In the genomic region with DNA sequence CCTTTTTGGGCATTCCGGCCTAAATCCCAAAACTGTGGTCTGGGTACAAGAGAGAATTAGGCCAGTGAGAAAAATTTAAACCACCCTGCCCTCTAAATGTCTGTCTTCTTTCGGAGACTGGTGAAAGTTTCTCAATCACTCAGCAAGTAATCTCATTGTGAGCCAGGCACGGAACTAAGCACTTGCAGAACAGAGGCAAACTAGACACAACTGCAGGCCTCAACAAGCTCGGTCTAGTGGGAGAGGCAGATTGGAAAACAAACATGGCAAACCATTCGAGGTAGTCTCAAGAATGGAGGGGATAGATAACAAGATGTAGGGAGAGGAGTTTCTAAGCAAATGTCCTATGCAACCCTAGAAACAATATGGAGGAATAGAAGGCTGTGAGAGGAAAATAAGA, we compare ENCODE assay signal across 27 cellular contexts. TPM values are rescaled to one million over a fixed set of nuclear protein-coding genes. Genes with fewer than 3 reads are reported as not detected.
"Had no signal": no experiment of that assay in that cellular context is flagged by ENCODE, and none has a peak within 500 bp of the region (broad histone marks: within the 10 kb centered on the region; RNA-seq: fewer than 3 reads in every experiment).

No MANE protein-coding gene starts in this region.

- H3K9me3 ChIP-seq: adrenal gland, gastrocnemius medialis, sigmoid colon, suprapubic skin, transverse colon, uterus had no signal

- H3K4me1 ChIP-seq: gastrocnemius medialis, uterus had no signal

- DNase-seq: activated CD4-positive, alpha-beta T cell treated with anti-CD3 and anti-CD28 coated beads, Interleukin-2, amount 50 U/mL, for 1 hour; activated CD8-positive, alpha-beta memory T cell treated with anti-CD3 and anti-CD28 coated beads for 24 hours; activated CD8-positive, alpha-beta memory T cell treated with anti-CD3 and anti-CD28 coated beads, Interleukin-2, amount 50 U/mL, for 48 hours; activated gamma-delta T cell; activated T-cell treated with anti-CD3 and anti-CD28 coated beads, Interleukin-2, amount 50 U/mL, for 72 hours; adrenal gland; effector memory CD8-positive, alpha-beta T cell; gastrocnemius medialis; head of caudate nucleus; immature natural killer cell; natural killer cell; nucleus accumbens; posterior cingulate gyrus; sigmoid colon; stimulated activated CD4-positive, alpha-beta T cell treated with anti-CD3 and anti-CD28 coated beads, Interleukin-2, amount 100 ng/mL, for 48 hours; transverse colon; uterus had no signal

- H3K9me3 Mint-ChIP-seq: activated naive CD4-positive, alpha-beta T cell treated with anti-CD3 and anti-CD28 coated beads, Interleukin-2, amount 50 U/mL, for 24 hours; activated T-cell treated with anti-CD3 and anti-CD28 coated beads, Interleukin-2, amount 50 U/mL, for 72 hours; effector memory CD8-positive, alpha-beta T cell; immature natural killer cell; natural killer cell; stimulated activated naive CD8-positive, alpha-beta T cell treated with anti-CD3 and anti-CD28 coated beads, Interleukin-15, Interleukin-2, amounts not matched to agents 100 ng/mL and 50 ng/mL, for 24 hours; T-helper 1 cell treated with Interleukin-12 subunit alpha and Interleukin-12 subunit beta and Interleukin-4 antibody, amounts not matched to agents 30 μg/mL and 1 μg/mL, for 36 hours had no signal

- H3K27me3 Mint-ChIP-seq: activated naive CD4-positive, alpha-beta T cell treated with anti-CD3 and anti-CD28 coated beads, Interleukin-2, amount 50 U/mL, for 24 hours; effector memory CD8-positive, alpha-beta T cell; stimulated activated naive CD8-positive, alpha-beta T cell treated with anti-CD3 and anti-CD28 coated beads, Interleukin-15, Interleukin-2, amounts not matched to agents 100 ng/mL and 50 ng/mL, for 24 hours had no signal

- ATAC-seq: activated CD4-positive, CD25-positive, alpha-beta regulatory T cell treated with anti-CD3 and anti-CD28 coated beads, Interleukin-2, amount 50 U/mL, for 24 hours; activated T-cell treated with anti-CD3 and anti-CD28 coated beads, Interleukin-2, amount 50 U/mL, for 72 hours; effector memory CD8-positive, alpha-beta T cell; gastrocnemius medialis; natural killer cell had no signal

- H3K27ac Mint-ChIP-seq: activated naive CD4-positive, alpha-beta T cell treated with anti-CD3 and anti-CD28 coated beads, Interleukin-2, amount 50 U/mL, for 24 hours; activated T-cell treated with anti-CD3 and anti-CD28 coated beads, Interleukin-2, amount 50 U/mL, for 72 hours; effector memory CD8-positive, alpha-beta T cell; immature natural killer cell; natural killer cell; stimulated activated naive CD8-positive, alpha-beta T cell treated with anti-CD3 and anti-CD28 coated beads, Interleukin-15, Interleukin-2, amounts not matched to agents 100 ng/mL and 50 ng/mL, for 24 hours; T-helper 1 cell treated with Interleukin-12 subunit alpha and Interleukin-12 subunit beta and Interleukin-4 antibody, amounts not matched to agents 30 μg/mL and 1 μg/mL, for 36 hours had no signal

- H3K27me3 ChIP-seq: adrenal gland, cardiac muscle cell, gastrocnemius medialis, sigmoid colon, suprapubic skin, transverse colon, uterus had no signal

- H3K36me3 ChIP-seq: adrenal gland, cardiac muscle cell, gastrocnemius medialis, sigmoid colon, suprapubic skin, transverse colon, uterus had no signal

- H3K36me3 Mint-ChIP-seq: activated naive CD4-positive, alpha-beta T cell treated with anti-CD3 and anti-CD28 coated beads, Interleukin-2, amount 50 U/mL, for 24 hours; natural killer cell had no signal

- H3K27ac ChIP-seq: cardiac muscle cell, suprapubic skin, transverse colon, uterus had no signal

- H3K4me3 Mint-ChIP-seq: activated naive CD4-positive, alpha-beta T cell treated with anti-CD3 and anti-CD28 coated beads, Interleukin-2, amount 50 U/mL, for 24 hours; activated T-cell treated with anti-CD3 and anti-CD28 coated beads, Interleukin-2, amount 50 U/mL, for 72 hours; effector memory CD8-positive, alpha-beta T cell; immature natural killer cell; natural killer cell; stimulated activated naive CD8-positive, alpha-beta T cell treated with anti-CD3 and anti-CD28 coated beads, Interleukin-15, Interleukin-2, amounts not matched to agents 100 ng/mL and 50 ng/mL, for 24 hours; T-helper 1 cell treated with Interleukin-12 subunit alpha and Interleukin-12 subunit beta and Interleukin-4 antibody, amounts not matched to agents 30 μg/mL and 1 μg/mL, for 36 hours had no signal

- H3K4me3 ChIP-seq: adrenal gland, cardiac muscle cell, gastrocnemius medialis, sigmoid colon, suprapubic skin, transverse colon, uterus had no signal

RNA-seq across cellular contexts. Expression of a gene that starts 8.9 kb away (rescaled TPM):
- total RNA-seq: activated T-cell treated with anti-CD3 and anti-CD28 coated beads, Interleukin-2, amount 50 U/mL, for 72 hours; astrocyte; cardiac muscle cell; dermis microvascular lymphatic vessel endothelial cell; epithelial cell of proximal tubule; gastrocnemius medialis; natural killer cell; renal cortical epithelial cell; sigmoid colon; suprapubic skin; uterus had no signal
- polyA plus RNA-seq: cardiac muscle cell, sigmoid colon had no signal
